Comparison of ENCODE assay signal across 1 cellular context in the genomic region with DNA sequence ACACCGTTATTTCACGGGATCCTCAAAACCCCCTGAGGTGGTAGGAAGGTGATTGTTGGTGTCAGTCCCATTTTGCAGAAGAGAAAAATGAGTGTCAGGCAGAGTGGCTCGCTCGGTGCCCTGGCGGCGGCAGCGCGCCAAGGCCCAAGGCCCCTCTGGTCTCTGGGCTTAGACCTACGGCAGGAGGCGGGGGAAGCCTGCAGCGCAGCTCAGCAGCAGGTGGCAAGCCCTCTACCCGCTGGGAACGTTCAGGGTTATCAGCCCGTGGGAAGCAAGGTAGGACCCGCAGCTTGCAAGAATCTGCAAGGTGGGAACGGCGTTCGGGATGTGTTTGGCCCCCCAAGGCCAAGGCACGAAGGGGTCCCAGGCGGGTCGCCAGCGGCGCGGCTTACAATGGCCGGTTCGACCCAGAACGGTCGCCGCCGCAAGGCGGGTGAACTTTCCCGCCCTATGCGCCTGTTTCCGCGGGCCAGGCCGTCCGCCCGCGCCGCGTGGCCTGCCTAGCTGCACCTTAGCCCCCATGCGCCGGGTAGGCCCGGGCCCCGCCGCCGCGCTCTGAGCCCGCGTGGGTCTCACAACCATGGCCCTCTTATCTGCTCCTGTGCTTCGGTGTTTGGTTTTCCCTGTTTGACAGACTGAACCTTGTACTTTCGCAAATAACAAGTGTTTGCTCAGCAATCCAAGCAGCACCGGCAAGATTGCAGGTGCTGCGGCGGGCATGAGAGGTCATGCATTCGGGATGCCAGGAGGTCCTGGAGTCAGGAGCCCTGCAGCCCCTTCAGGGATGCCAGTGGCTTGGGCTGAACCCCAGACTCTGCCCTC.
A peak's percentile ranks its signal among the peaks of the same experiment; 100 is the strongest.
TF ChIP-seq lines count a peak whose summit lies in the region.

No MANE protein-coding gene starts in this region.

TF ChIP-seq in HepG2, 621 proteins besides CTCF, POLR2A, EP300 and RAD21 (continued from another document and continues in another):
- peak; percentile 73 for TF ChIP-seq ZNF362 (CRISPR knock-in tag; IDR thresholded peaks at IDR 0.05; ENCODE audit: borderline replicate concordance)
- TF ChIP-seq TBP (CRISPR knock-in tag; IDR thresholded peaks at IDR 0.05): no peak
- peak; percentile 93 for TF ChIP-seq ZNF792 (CRISPR knock-in tag; IDR thresholded peaks at IDR 0.05)
- TF ChIP-seq TEAD3 (CRISPR knock-in tag; optimal IDR thresholded peaks at IDR 0.05; ENCODE audit: borderline replicate concordance): peak; percentile 92
- peak; percentile 94 for TF ChIP-seq RFXAP (CRISPR knock-in tag; IDR thresholded peaks at IDR 0.05; ENCODE audit: borderline replicate concordance)
- TF ChIP-seq MAFK (conservative IDR thresholded peaks at IDR 0.05 in 1 of 2, IDR thresholded peaks at IDR 0.05 in 1 of 2; ENCODE audit: low read length in 2 of 2): peak; percentile 63 to 79
- no peak for TF ChIP-seq MAFG (CRISPR knock-in tag; IDR thresholded peaks at IDR 0.05)
- TF ChIP-seq CEBPG (CRISPR knock-in tag; IDR thresholded peaks at IDR 0.05): peak; percentile 87
- TF ChIP-seq SP4 (CRISPR knock-in tag; IDR thresholded peaks at IDR 0.05): peak; percentile 87
- TF ChIP-seq IRF2 (CRISPR knock-in tag; IDR thresholded peaks at IDR 0.05): peak; percentile 92
- TF ChIP-seq, protein P1, sequence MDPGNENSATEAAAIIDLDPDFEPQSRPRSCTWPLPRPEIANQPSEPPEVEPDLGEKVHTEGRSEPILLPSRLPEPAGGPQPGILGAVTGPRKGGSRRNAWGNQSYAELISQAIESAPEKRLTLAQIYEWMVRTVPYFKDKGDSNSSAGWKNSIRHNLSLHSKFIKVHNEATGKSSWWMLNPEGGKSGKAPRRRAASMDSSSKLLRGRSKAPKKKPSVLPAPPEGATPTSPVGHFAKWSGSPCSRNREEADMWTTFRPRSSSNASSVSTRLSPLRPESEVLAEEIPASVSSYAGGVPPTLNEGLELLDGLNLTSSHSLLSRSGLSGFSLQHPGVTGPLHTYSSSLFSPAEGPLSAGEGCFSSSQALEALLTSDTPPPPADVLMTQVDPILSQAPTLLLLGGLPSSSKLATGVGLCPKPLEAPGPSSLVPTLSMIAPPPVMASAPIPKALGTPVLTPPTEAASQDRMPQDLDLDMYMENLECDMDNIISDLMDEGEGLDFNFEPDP (CRISPR knock-in tag; conservative IDR thresholded peaks at IDR 0.05): peak; percentile 89; the same call in 1 of the 2 replicates
- no peak for TF ChIP-seq MZF1 (CRISPR knock-in tag; IDR thresholded peaks at IDR 0.05; ENCODE audit: borderline replicate concordance)
- peak; percentile 53; the same call in 1 of the 2 replicates for TF ChIP-seq ZNF33A (CRISPR knock-in tag; IDR thresholded peaks at IDR 0.05; ENCODE audit: borderline replicate concordance)
- peak; percentile 96 for TF ChIP-seq ZMAT3 (CRISPR knock-in tag; conservative IDR thresholded peaks at IDR 0.05)
- TF ChIP-seq ZNF552 (CRISPR knock-in tag; IDR thresholded peaks at IDR 0.05; ENCODE audit: borderline replicate concordance): peak; percentile 96
- TF ChIP-seq RARA (CRISPR knock-in tag; IDR thresholded peaks at IDR 0.05): peak; percentile 94
- TF ChIP-seq ZNF17 (CRISPR knock-in tag; IDR thresholded peaks at IDR 0.05): no peak
- TF ChIP-seq ZNF749 (CRISPR knock-in tag; IDR thresholded peaks at IDR 0.05; ENCODE audit: borderline replicate concordance): peak; percentile 83; the same call in 1 of the 2 replicates
- TF ChIP-seq ZNF570 (CRISPR knock-in tag; IDR thresholded peaks at IDR 0.05; ENCODE audit: borderline replicate concordance): no peak
- no peak for TF ChIP-seq TP53 (CRISPR knock-in tag; conservative IDR thresholded peaks at IDR 0.05)
- TF ChIP-seq HES4 (CRISPR knock-in tag; IDR thresholded peaks at IDR 0.05; ENCODE audit: borderline replicate concordance): peak; percentile 96; the same call in 1 of the 2 replicates
- peak; percentile 74; the same call in 1 of the 2 replicates for TF ChIP-seq ZBTB37 (CRISPR knock-in tag; IDR thresholded peaks at IDR 0.05)
- TF ChIP-seq SRSF9 (IDR thresholded peaks at IDR 0.05; ENCODE audit: borderline replicate concordance, insufficient read depth, low read depth, low read length, poor library complexity, severe bottlenecking): no peak
- TF ChIP-seq ZNF326 (CRISPR knock-in tag; IDR thresholded peaks at IDR 0.05; ENCODE audit: borderline replicate concordance): no peak
- peak; percentile 84; the same call in 1 of the 2 replicates for TF ChIP-seq ARID4A (CRISPR knock-in tag; IDR thresholded peaks at IDR 0.05; ENCODE audit: borderline replicate concordance)
- no peak for TF ChIP-seq JARID2 (CRISPR knock-in tag; IDR thresholded peaks at IDR 0.05; ENCODE audit: insufficient replicate concordance)
- peak; percentile 85; the same call in 1 of the 2 replicates for TF ChIP-seq NAIF1 (CRISPR knock-in tag; IDR thresholded peaks at IDR 0.05; ENCODE audit: borderline replicate concordance)
- TF ChIP-seq GATAD2A (CRISPR knock-in tag; IDR thresholded peaks at IDR 0.05): peak; percentile 99
- peak; percentile 62; the same call in 1 of the 2 replicates for TF ChIP-seq ZNF841 (CRISPR knock-in tag; IDR thresholded peaks at IDR 0.05; ENCODE audit: borderline replicate concordance)
- peak; percentile 69 for TF ChIP-seq PHF20 (CRISPR knock-in tag; IDR thresholded peaks at IDR 0.05)
- 0 out of 2 replicates have a peak, but pooled peaks have one; percentile 78 for TF ChIP-seq PAX8 (CRISPR knock-in tag; IDR thresholded peaks at IDR 0.05; ENCODE audit: borderline replicate concordance)
- no peak for TF ChIP-seq U2AF2 (IDR thresholded peaks at IDR 0.05; ENCODE audit: low read depth, low read length)
- no peak for TF ChIP-seq MTA3 (CRISPR knock-in tag; IDR thresholded peaks at IDR 0.05)
- no peak for TF ChIP-seq ZNF75D (CRISPR knock-in tag; IDR thresholded peaks at IDR 0.05; ENCODE audit: borderline replicate concordance)
- TF ChIP-seq ZNF777 (CRISPR knock-in tag; IDR thresholded peaks at IDR 0.05): peak; percentile 64; the same call in 1 of the 2 replicates
- no peak for TF ChIP-seq MATR3 (CRISPR knock-in tag; IDR thresholded peaks at IDR 0.05)
- peak; percentile 97 for TF ChIP-seq ZNF543 (CRISPR knock-in tag; IDR thresholded peaks at IDR 0.05)
- peak; percentile 96 for TF ChIP-seq NCOA2 (CRISPR knock-in tag; IDR thresholded peaks at IDR 0.05)
- peak; percentile 85; the same call in 1 of the 2 replicates for TF ChIP-seq ZNF616 (CRISPR knock-in tag; IDR thresholded peaks at IDR 0.05; ENCODE audit: low read depth)
- TF ChIP-seq IRX3 (CRISPR knock-in tag; IDR thresholded peaks at IDR 0.05; ENCODE audit: borderline replicate concordance, low read depth): peak; percentile 99
- no peak for TF ChIP-seq SRSF4 (IDR thresholded peaks at IDR 0.05; ENCODE audit: low read depth, low read length, poor library complexity, severe bottlenecking)
- peak; percentile 71; the same call in 1 of the 2 replicates for TF ChIP-seq DNMT1 (CRISPR knock-in tag; IDR thresholded peaks at IDR 0.05)
- TF ChIP-seq ZNF891 (CRISPR knock-in tag; IDR thresholded peaks at IDR 0.05): peak; percentile 94
- TF ChIP-seq ZBTB44 (CRISPR knock-in tag; IDR thresholded peaks at IDR 0.05): no peak
- TF ChIP-seq ZNF33B (CRISPR knock-in tag; IDR thresholded peaks at IDR 0.05): peak; percentile 96; the same call in 1 of the 2 replicates
- TF ChIP-seq ZFP36L2 (CRISPR knock-in tag; IDR thresholded peaks at IDR 0.05): no peak; the same call in 1 of the 2 replicates
- no peak for TF ChIP-seq XBP1 (CRISPR knock-in tag; IDR thresholded peaks at IDR 0.05)
- no peak for TF ChIP-seq SMARCC2 (IDR thresholded peaks at IDR 0.05)
- peak; percentile 99 for TF ChIP-seq BORCS8-MEF2B (CRISPR knock-in tag; IDR thresholded peaks at IDR 0.05)
- peak; percentile 86 for TF ChIP-seq ZFAT (CRISPR knock-in tag; conservative IDR thresholded peaks at IDR 0.05)
- peak; percentile 78 for TF ChIP-seq ZNF350 (CRISPR knock-in tag; IDR thresholded peaks at IDR 0.05; ENCODE audit: borderline replicate concordance, low read depth)
- no peak for TF ChIP-seq EHMT2 (IDR thresholded peaks at IDR 0.05; ENCODE audit: borderline replicate concordance, low read depth, low read length)
- TF ChIP-seq REXO4 (CRISPR knock-in tag; IDR thresholded peaks at IDR 0.05; ENCODE audit: borderline replicate concordance): 0 out of 2 replicates have a peak, but pooled peaks have one; percentile 46
- TF ChIP-seq, protein P2, sequence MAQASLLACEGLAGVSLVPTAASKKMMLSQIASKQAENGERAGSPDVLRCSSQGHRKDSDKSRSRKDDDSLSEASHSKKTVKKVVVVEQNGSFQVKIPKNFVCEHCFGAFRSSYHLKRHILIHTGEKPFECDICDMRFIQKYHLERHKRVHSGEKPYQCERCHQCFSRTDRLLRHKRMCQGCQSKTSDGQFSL (CRISPR knock-in tag; IDR thresholded peaks at IDR 0.05): no peak
- peak; percentile 99 for TF ChIP-seq ZFY (CRISPR knock-in tag; IDR thresholded peaks at IDR 0.05)
- peak; percentile 69 for TF ChIP-seq MAFF (IDR thresholded peaks at IDR 0.05; ENCODE audit: low read depth, low read length)
- TF ChIP-seq ZC3H13 (CRISPR knock-in tag; IDR thresholded peaks at IDR 0.05): peak; percentile 91
- TF ChIP-seq GTF3A (CRISPR knock-in tag; conservative IDR thresholded peaks at IDR 0.05): peak; percentile 27; the same call in 1 of the 2 replicates
- no peak for TF ChIP-seq SP1 (IDR thresholded peaks at IDR 0.05)
- TF ChIP-seq SP1 (CRISPR knock-in tag; IDR thresholded peaks at IDR 0.05): peak; percentile 48; the same call in 1 of the 2 replicates
- TF ChIP-seq RBAK (CRISPR knock-in tag; IDR thresholded peaks at IDR 0.05): no peak
- TF ChIP-seq ZBTB46 (CRISPR knock-in tag; IDR thresholded peaks at IDR 0.05; ENCODE audit: borderline replicate concordance): 0 out of 2 replicates have a peak, but pooled peaks have one; percentile 64
